Comparison of ENCODE assay signal across 1 cellular context in the genomic region with DNA sequence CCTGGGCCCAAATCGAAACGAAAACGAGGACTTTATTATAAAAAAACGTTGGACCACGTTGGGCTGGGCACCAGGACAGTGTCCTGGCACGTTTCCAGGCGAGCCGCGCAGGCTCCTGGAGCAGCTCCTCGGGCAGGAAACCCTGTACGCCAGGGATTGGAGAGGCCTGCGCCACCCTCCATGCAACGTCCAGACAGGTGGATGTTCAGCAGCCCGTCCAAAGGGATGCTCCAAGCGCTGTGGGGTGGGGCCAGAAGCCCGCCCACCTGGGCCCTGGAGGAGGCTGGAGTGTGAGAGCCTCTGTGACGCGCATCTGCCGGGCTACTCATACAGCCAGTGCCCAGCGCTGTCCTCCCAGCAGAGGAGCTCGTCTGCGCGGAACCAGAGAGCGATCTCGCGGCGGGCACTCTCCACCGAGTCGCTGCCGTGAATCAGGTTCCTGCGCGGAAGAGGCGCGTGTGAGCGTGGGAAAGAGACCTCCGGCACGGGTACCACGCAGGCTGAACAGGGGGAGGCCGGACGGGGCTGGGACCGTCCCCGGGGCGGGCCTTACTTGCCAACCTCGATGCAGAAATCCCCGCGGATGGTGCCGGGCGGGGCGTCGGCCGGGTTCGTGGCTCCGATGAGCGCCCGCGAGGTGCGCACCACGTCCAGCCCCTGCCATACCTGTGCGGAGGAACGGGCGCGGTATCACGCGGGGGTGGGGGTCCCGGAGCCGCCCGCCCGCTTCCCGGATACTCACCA.
TF ChIP-seq lines count a peak whose summit lies in the region.

No MANE protein-coding gene starts in this region.

TF ChIP-seq in liver, 16 proteins besides CTCF, POLR2A, EP300 and RAD21 (continued from another document):
- TF ChIP-seq, protein P1, sequence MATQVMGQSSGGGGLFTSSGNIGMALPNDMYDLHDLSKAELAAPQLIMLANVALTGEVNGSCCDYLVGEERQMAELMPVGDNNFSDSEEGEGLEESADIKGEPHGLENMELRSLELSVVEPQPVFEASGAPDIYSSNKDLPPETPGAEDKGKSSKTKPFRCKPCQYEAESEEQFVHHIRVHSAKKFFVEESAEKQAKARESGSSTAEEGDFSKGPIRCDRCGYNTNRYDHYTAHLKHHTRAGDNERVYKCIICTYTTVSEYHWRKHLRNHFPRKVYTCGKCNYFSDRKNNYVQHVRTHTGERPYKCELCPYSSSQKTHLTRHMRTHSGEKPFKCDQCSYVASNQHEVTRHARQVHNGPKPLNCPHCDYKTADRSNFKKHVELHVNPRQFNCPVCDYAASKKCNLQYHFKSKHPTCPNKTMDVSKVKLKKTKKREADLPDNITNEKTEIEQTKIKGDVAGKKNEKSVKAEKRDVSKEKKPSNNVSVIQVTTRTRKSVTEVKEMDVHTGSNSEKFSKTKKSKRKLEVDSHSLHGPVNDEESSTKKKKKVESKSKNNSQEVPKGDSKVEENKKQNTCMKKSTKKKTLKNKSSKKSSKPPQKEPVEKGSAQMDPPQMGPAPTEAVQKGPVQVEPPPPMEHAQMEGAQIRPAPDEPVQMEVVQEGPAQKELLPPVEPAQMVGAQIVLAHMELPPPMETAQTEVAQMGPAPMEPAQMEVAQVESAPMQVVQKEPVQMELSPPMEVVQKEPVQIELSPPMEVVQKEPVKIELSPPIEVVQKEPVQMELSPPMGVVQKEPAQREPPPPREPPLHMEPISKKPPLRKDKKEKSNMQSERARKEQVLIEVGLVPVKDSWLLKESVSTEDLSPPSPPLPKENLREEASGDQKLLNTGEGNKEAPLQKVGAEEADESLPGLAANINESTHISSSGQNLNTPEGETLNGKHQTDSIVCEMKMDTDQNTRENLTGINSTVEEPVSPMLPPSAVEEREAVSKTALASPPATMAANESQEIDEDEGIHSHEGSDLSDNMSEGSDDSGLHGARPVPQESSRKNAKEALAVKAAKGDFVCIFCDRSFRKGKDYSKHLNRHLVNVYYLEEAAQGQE (IDR thresholded peaks at IDR 0.05): no peak
- TF ChIP-seq, protein P2, sequence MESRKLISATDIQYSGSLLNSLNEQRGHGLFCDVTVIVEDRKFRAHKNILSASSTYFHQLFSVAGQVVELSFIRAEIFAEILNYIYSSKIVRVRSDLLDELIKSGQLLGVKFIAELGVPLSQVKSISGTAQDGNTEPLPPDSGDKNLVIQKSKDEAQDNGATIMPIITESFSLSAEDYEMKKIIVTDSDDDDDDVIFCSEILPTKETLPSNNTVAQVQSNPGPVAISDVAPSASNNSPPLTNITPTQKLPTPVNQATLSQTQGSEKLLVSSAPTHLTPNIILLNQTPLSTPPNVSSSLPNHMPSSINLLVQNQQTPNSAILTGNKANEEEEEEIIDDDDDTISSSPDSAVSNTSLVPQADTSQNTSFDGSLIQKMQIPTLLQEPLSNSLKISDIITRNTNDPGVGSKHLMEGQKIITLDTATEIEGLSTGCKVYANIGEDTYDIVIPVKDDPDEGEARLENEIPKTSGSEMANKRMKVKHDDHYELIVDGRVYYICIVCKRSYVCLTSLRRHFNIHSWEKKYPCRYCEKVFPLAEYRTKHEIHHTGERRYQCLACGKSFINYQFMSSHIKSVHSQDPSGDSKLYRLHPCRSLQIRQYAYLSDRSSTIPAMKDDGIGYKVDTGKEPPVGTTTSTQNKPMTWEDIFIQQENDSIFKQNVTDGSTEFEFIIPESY (IDR thresholded peaks at IDR 0.05): no peak
- TF ChIP-seq JUND (IDR thresholded peaks at IDR 0.05): no peak
